In genomic region chr2:3914243-3914642, GRCh38 we compare ENCODE assay signal across 19 cellular contexts.
A peak's percentile ranks its signal among the peaks of the same experiment; 100 is the strongest.
DNase-seq lines count a peak whose midpoint lies in the region; ATAC-seq, FAIRE-seq and TF ChIP-seq lines count a peak whose summit lies in the region.
"Had no signal": no experiment of that assay in that cellular context is flagged by ENCODE, and none has a peak within 500 bp of the region (broad histone marks: within the 10 kb centered on the region; RNA-seq: fewer than 3 reads in every experiment).

No MANE protein-coding gene starts in this region.

- H3K4me1 ChIP-seq in right cardiac atrium (ENCODE audit: control insufficient read depth, insufficient read depth, low read length) = no peaks in the 10 kb centered on the region
- H3K4me1 ChIP-seq in endothelial cell of umbilical vein (ENCODE audit: control insufficient read depth, extremely low read depth, insufficient read depth, low read length) = peaks cover 18% of the 10 kb centered on the region
- H3K4me1 ChIP-seq in aorta (ENCODE audit: control insufficient read depth in 1 of 2, insufficient read depth in 2 of 2, low read length in 2 of 2) = no peaks in the 10 kb centered on the region
- H3K4me1 ChIP-seq: BLaER1, Caco-2, SJCRH30 had no signal

- no peak for FAIRE-seq in endothelial cell of umbilical vein (lab: Jason Lieb, UNC)
- FAIRE-seq: GM12891 had no signal

- no peak overlapping the region for H2AFZ ChIP-seq in endothelial cell of umbilical vein (ENCODE audit: low read depth, low read length)

- peak; percentile 65 to 81 for ATAC-seq in right cardiac atrium
- ATAC-seq in Right ventricle myocardium superior (ENCODE audit: poor library complexity) = no peak
- no peak for ATAC-seq in aorta (ENCODE audit: low FRiP score)
- ATAC-seq in left colon = no peak
- ATAC-seq: Panc1 had no signal

- CTCF ChIA-PET in endothelial cell of umbilical vein (lab: Charles Lee) = no interaction called here

- H3K79me2 ChIP-seq in endothelial cell of umbilical vein (ENCODE audit: control insufficient read depth, insufficient read depth, low read length) = no peaks in the 10 kb centered on the region

- no peaks in the 10 kb centered on the region for H3K27me3 ChIP-seq in right cardiac atrium (ENCODE audit: control insufficient read depth, insufficient read depth)
- no peaks in the 10 kb centered on the region for H3K27me3 ChIP-seq in endothelial cell of umbilical vein (ENCODE audit: control insufficient read depth in 2 of 2, insufficient read depth in 2 of 2, low read length in 2 of 2)
- no peaks in the 10 kb centered on the region for H3K27me3 ChIP-seq in aorta (ENCODE audit: control insufficient read depth in 1 of 2, insufficient read depth in 2 of 2, low read length in 1 of 2)
- H3K27me3 ChIP-seq: BLaER1 had no signal

- DNase-seq in right cardiac atrium = peak in 1 of 3 donors; percentile 50
- DNase-seq in Right ventricle myocardium superior = no peak
- DNase-seq in NCI-H146 treated with DMSO at 0.1 percent for 48 hours (lab: John Stamatoyannopoulos, UW; ENCODE audit: unreplicated experiment) = peak; percentile 44
- DNase-seq in endothelial cell of umbilical vein (ENCODE audit: low read depth, low spot score) = peak; percentile 8
- DNase-seq in GOT3 (lab: John Stamatoyannopoulos, UW) = no peak
- no peak for DNase-seq in aorta
- DNase-seq in left colon = no peak
- DNase-seq: ACHN; Caco-2; CD4-positive, alpha-beta T cell; DND-41; NCI-H1105; NCI-H187; NCI-H524; NCI-H82; SJCRH30 had no signal

- H3K36me3 ChIP-seq in endothelial cell of umbilical vein (ENCODE audit: control insufficient read depth in 2 of 2, extremely low read depth in 1 of 2, insufficient read depth in 2 of 2, low read length in 2 of 2) (no peaks in the 10 kb centered on the region), aorta (ENCODE audit: control insufficient read depth in 1 of 2, insufficient read depth in 2 of 2, low read length in 1 of 2) (no peaks in the 10 kb centered on the region)
- H3K36me3 ChIP-seq: BLaER1, SJCRH30 had no signal

- no peaks in the 10 kb centered on the region for H3K9me3 ChIP-seq in right cardiac atrium (ENCODE audit: control insufficient read depth, low read length)
- no peaks in the 10 kb centered on the region for H3K9me3 ChIP-seq in endothelial cell of umbilical vein (replicated peaks; ENCODE audit: control insufficient read depth, insufficient read depth, low read length)
- H3K9me3 ChIP-seq in aorta (ENCODE audit: control insufficient read depth, low read length) = no peaks in the 10 kb centered on the region
- H3K9me3 ChIP-seq: Caco-2, SJCRH30 had no signal

- H3K9ac ChIP-seq in endothelial cell of umbilical vein (replicated peaks; ENCODE audit: extremely low read depth, insufficient read depth, low read length) = no peak overlapping the region
- H3K9ac ChIP-seq: BLaER1 had no signal

- no peak overlapping the region for H3K4me2 ChIP-seq in endothelial cell of umbilical vein (ENCODE audit: insufficient read depth, low read length)
- H3K4me2 ChIP-seq: BLaER1 had no signal

- no peak for TF ChIP-seq CTCF in endothelial cell of umbilical vein (IDR thresholded peaks at IDR 0.05; ENCODE audit: extremely low read depth in 1 of 2, insufficient read depth in 1 of 2, low read depth in 1 of 2, low read length in 2 of 2)

- intact Hi-C loops in right cardiac atrium (cut with DNase I) = no loop called here
- intact Hi-C loops in Right ventricle myocardium superior (cut with DNase I) = no loop called here
- intact Hi-C loops in endothelial cell of umbilical vein (cut with micrococcal nuclease) = no loop called here
- intact Hi-C loops in aorta (cut with DNase I) = no loop called here
- intact Hi-C loops in left colon (cut with DNase I, micrococcal nuclease) = no loop called here

- POLR2A ChIA-PET in endothelial cell of umbilical vein (lab: Charles Lee) = no interaction called here

- WGBS in right cardiac atrium = 32% methylated on average over 3 of the region's 3 CpGs
- 23 to 31% methylated on average over 3 of the region's 3 CpGs for WGBS in aorta, 2 donors

- no peak overlapping the region for H3K27ac ChIP-seq in right cardiac atrium (ENCODE audit: low read length)
- H3K27ac ChIP-seq in endothelial cell of umbilical vein (ENCODE audit: insufficient read depth, low read depth, low read length) = no peak overlapping the region
- H3K27ac ChIP-seq in aorta (ENCODE audit: low read depth in 1 of 2, low read length in 2 of 2) = no peak overlapping the region
- H3K27ac ChIP-seq: BLaER1, SJCRH30 had no signal

- no peak overlapping the region for H3K4me3 ChIP-seq in right cardiac atrium (ENCODE audit: low read length)
- H3K4me3 ChIP-seq in endothelial cell of umbilical vein (replicated peaks in 1 of 3; ENCODE audit: insufficient read depth in 1 of 3, low read depth in 1 of 3, low read length in 3 of 3) = no peak overlapping the region
- no peak overlapping the region for H3K4me3 ChIP-seq in aorta (ENCODE audit: low read length in 2 of 2)
- H3K4me3 ChIP-seq: BLaER1, SJCRH30 had no signal

- H3K9me1 ChIP-seq in endothelial cell of umbilical vein (replicated peaks; ENCODE audit: control insufficient read depth, extremely low read depth, insufficient read depth, low read length) = no peaks in the 10 kb centered on the region

- no peak for TF ChIP-seq POLR2A in endothelial cell of umbilical vein (IDR thresholded peaks at IDR 0.05; ENCODE audit: low read depth, low read length)

- BruUV-seq in endothelial cell of umbilical vein (replicated peaks; lab: Mats Ljungman, UMichigan) = no TSS peak

- H4K20me1 ChIP-seq in endothelial cell of umbilical vein (replicated peaks; ENCODE audit: control insufficient read depth, extremely low read depth, insufficient read depth, low read length) = no peaks in the 10 kb centered on the region
- H4K20me1 ChIP-seq: BLaER1 had no signal

- dilution Hi-C loops in endothelial cell of umbilical vein (cut with MboI; ENCODE audit: extremely low pct_ligation_motif_present, low sequenced_read_pairs) = no loop called here

TF ChIP-seq in endothelial cell of umbilical vein, 7 proteins besides CTCF, POLR2A, EP300 and RAD21:
- TF ChIP-seq, protein P1, sequence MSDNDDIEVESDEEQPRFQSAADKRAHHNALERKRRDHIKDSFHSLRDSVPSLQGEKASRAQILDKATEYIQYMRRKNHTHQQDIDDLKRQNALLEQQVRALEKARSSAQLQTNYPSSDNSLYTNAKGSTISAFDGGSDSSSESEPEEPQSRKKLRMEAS (IDR thresholded peaks at IDR 0.05; ENCODE audit: insufficient read depth, insufficient read length) = no peak
- no peak for TF ChIP-seq MYC (IDR thresholded peaks at IDR 0.05; ENCODE audit: low read depth, low read length)
- no peak for TF ChIP-seq POLR2AphosphoS5 (IDR thresholded peaks at IDR 0.05; ENCODE audit: insufficient read depth, low read depth, low read length)
- TF ChIP-seq EZH2 (IDR thresholded peaks at IDR 0.05; ENCODE audit: borderline replicate concordance, low read depth, low read length, severe bottlenecking) = no peak
- TF ChIP-seq FOS (IDR thresholded peaks at IDR 0.05; ENCODE audit: borderline replicate concordance, insufficient read depth, low read length) = no peak
- no peak for TF ChIP-seq JUN (IDR thresholded peaks at IDR 0.05; ENCODE audit: borderline replicate concordance, insufficient read depth, insufficient read length, low read depth)
- no peak for TF ChIP-seq GATA2 (IDR thresholded peaks at IDR 0.05; ENCODE audit: insufficient read depth, insufficient read length, low read depth, low read length)

Comparison
In these comparisons a context has a peak if more than half of its experiments do, and no peak if none do; other contexts are left out.
1. ATAC-seq: peak in right cardiac atrium (2 of 2); none in Right ventricle myocardium superior (single experiment), aorta (single experiment) and left colon (single experiment).
2. DNase-seq: peak in NCI-H146 treated with DMSO at 0.1 percent for 48 hours (single experiment) and endothelial cell of umbilical vein (single experiment); none in Right ventricle myocardium superior (single experiment), GOT3 (single experiment), aorta (0 of 2) and left colon (0 of 2).